In genomic region chr17:68184141-68184571, GRCh38 we compare ENCODE assay signal across 11 cellular contexts.
A peak's percentile ranks its signal among the peaks of the same experiment; 100 is the strongest.
DNase-seq lines count a peak whose midpoint lies in the region; ATAC-seq lines count a peak whose summit lies in the region.
"Had no signal": no experiment of that assay in that cellular context is flagged by ENCODE, and none has a peak within 500 bp of the region (broad histone marks: within the 10 kb centered on the region; RNA-seq: fewer than 3 reads in every experiment).

No MANE protein-coding gene starts in this region.

- DNase-seq in activated T-cell treated with anti-CD3 and anti-CD28 coated beads, Interleukin-2, amount 50 U/mL, for 24 hours: no peak
- no peak for DNase-seq in activated T-cell treated with anti-CD3 and anti-CD28 coated beads, Interleukin-2, amount 50 U/mL, for 48 hours
- DNase-seq in T-helper 17 cell (no peak), foreskin melanocyte (no peak)
- DNase-seq: NCI-H2171, RPMI8226 had no signal

- no peaks in the 10 kb centered on the region for H3K36me3 Mint-ChIP-seq in activated T-cell treated with anti-CD3 and anti-CD28 coated beads, Interleukin-2, amount 50 U/mL, for 24 hours (ENCODE audit: low read depth)
- H3K36me3 Mint-ChIP-seq in T-helper 17 cell (ENCODE audit: low read depth): peaks cover 2% of the 10 kb centered on the region
- no peaks in the 10 kb centered on the region for H3K36me3 Mint-ChIP-seq in stimulated activated memory B cell treated with anti-CD40 and anti-IgM and Interleukin-4, amounts not matched to agents 10 μg/mL and 1 μg/mL and 100 μg/mL, for 72 hours

- peak overlapping the region; percentile 66 to 67 for H3K27ac ChIP-seq in esophagus (ENCODE audit: low read depth in 2 of 2, low read length in 1 of 2)
- H3K27ac ChIP-seq: ascending aorta had no signal

- ATAC-seq in T-helper 17 cell: no peak
- ATAC-seq in stimulated activated memory B cell treated with anti-CD40 and anti-IgM and Interleukin-4, amounts not matched to agents 10 μg/mL and 1 μg/mL and 100 μg/mL, for 72 hours: no peak
- no peak for ATAC-seq in HG03565 (IDR thresholded peaks at IDR 0.05; ENCODE audit: unreplicated experiment)
- no peak for ATAC-seq in HG02885 (IDR thresholded peaks at IDR 0.05; ENCODE audit: poor library complexity, unreplicated experiment)

- no peaks in the 10 kb centered on the region for H3K27me3 Mint-ChIP-seq in activated T-cell treated with anti-CD3 and anti-CD28 coated beads, Interleukin-2, amount 50 U/mL, for 24 hours
- no peaks in the 10 kb centered on the region for H3K27me3 Mint-ChIP-seq in T-helper 17 cell
- no peaks in the 10 kb centered on the region for H3K27me3 Mint-ChIP-seq in stimulated activated memory B cell treated with anti-CD40 and anti-IgM and Interleukin-4, amounts not matched to agents 10 μg/mL and 1 μg/mL and 100 μg/mL, for 72 hours

- WGBS in esophagus, 2 donors: 47 to 70% methylated on average over 10 of the region's 10 CpGs

- H3K4me1 ChIP-seq in esophagus (ENCODE audit: control insufficient read depth in 2 of 2, insufficient read depth in 2 of 2, low read length in 1 of 2): peaks cover 2 to 18% of the 10 kb centered on the region in 2 donors
- H3K4me1 ChIP-seq: ascending aorta had no signal

- no peaks in the 10 kb centered on the region for H3K36me3 ChIP-seq in esophagus (ENCODE audit: control insufficient read depth in 2 of 2, insufficient read depth in 2 of 2, low read length in 1 of 2)
- H3K36me3 ChIP-seq: ascending aorta had no signal

- H3K9me3 Mint-ChIP-seq in activated T-cell treated with anti-CD3 and anti-CD28 coated beads, Interleukin-2, amount 50 U/mL, for 24 hours: no peaks in the 10 kb centered on the region
- H3K9me3 Mint-ChIP-seq in stimulated activated memory B cell treated with anti-CD40 and anti-IgM and Interleukin-4, amounts not matched to agents 10 μg/mL and 1 μg/mL and 100 μg/mL, for 72 hours: peaks cover 3% of the 10 kb centered on the region

- H3K4me1 Mint-ChIP-seq in activated T-cell treated with anti-CD3 and anti-CD28 coated beads, Interleukin-2, amount 50 U/mL, for 24 hours (ENCODE audit: low read depth): peaks cover 68% of the 10 kb centered on the region
- peaks cover 36% of the 10 kb centered on the region for H3K4me1 Mint-ChIP-seq in T-helper 17 cell
- peaks cover 47% of the 10 kb centered on the region for H3K4me1 Mint-ChIP-seq in stimulated activated memory B cell treated with anti-CD40 and anti-IgM and Interleukin-4, amounts not matched to agents 10 μg/mL and 1 μg/mL and 100 μg/mL, for 72 hours

- H3K27ac Mint-ChIP-seq in activated T-cell treated with anti-CD3 and anti-CD28 coated beads, Interleukin-2, amount 50 U/mL, for 24 hours: peak overlapping the region; percentile 71
- peak overlapping the region; percentile 99 for H3K27ac Mint-ChIP-seq in T-helper 17 cell
- H3K27ac Mint-ChIP-seq in stimulated activated memory B cell treated with anti-CD40 and anti-IgM and Interleukin-4, amounts not matched to agents 10 μg/mL and 1 μg/mL and 100 μg/mL, for 72 hours: peak overlapping the region; percentile 69

- H3K9me3 ChIP-seq in T-helper 17 cell (ENCODE audit: control insufficient read depth, low read length, poor library complexity, severe bottlenecking): no peaks in the 10 kb centered on the region
- no peaks in the 10 kb centered on the region for H3K9me3 ChIP-seq in esophagus (ENCODE audit: control insufficient read depth in 2 of 2, insufficient read depth in 1 of 2, low read depth in 1 of 2, low read length in 1 of 2)
- H3K9me3 ChIP-seq: ascending aorta had no signal

- H3K4me3 ChIP-seq in esophagus (ENCODE audit: low read depth in 1 of 2, low read length in 2 of 2): no peak overlapping the region
- H3K4me3 ChIP-seq: ascending aorta had no signal

- no peaks in the 10 kb centered on the region for H3K27me3 ChIP-seq in esophagus (ENCODE audit: control insufficient read depth in 1 of 2, insufficient read depth in 2 of 2, low read length in 2 of 2)
- H3K27me3 ChIP-seq: ascending aorta had no signal

- peak overlapping the region; percentile 37 for H3K4me3 Mint-ChIP-seq in activated T-cell treated with anti-CD3 and anti-CD28 coated beads, Interleukin-2, amount 50 U/mL, for 24 hours
- peak overlapping the region; percentile 96 for H3K4me3 Mint-ChIP-seq in T-helper 17 cell
- peak overlapping the region; percentile 50 for H3K4me3 Mint-ChIP-seq in stimulated activated memory B cell treated with anti-CD40 and anti-IgM and Interleukin-4, amounts not matched to agents 10 μg/mL and 1 μg/mL and 100 μg/mL, for 72 hours

Comparison
In these comparisons a context has a peak if more than half of its experiments do, and no peak if none do; other contexts are left out.
1. H3K4me3 Mint-ChIP-seq: peak in every context shown above with its lines; median percentile 96 in T-helper 17 cell; 50 in stimulated activated memory B cell treated with anti-CD40 and anti-IgM and Interleukin-4, amounts not matched to agents 10 μg/mL and 1 μg/mL and 100 μg/mL, for 72 hours; 37 in activated T-cell treated with anti-CD3 and anti-CD28 coated beads, Interleukin-2, amount 50 U/mL, for 24 hours.